21 cellular contexts compared by ENCODE assay signal in the genomic region with DNA sequence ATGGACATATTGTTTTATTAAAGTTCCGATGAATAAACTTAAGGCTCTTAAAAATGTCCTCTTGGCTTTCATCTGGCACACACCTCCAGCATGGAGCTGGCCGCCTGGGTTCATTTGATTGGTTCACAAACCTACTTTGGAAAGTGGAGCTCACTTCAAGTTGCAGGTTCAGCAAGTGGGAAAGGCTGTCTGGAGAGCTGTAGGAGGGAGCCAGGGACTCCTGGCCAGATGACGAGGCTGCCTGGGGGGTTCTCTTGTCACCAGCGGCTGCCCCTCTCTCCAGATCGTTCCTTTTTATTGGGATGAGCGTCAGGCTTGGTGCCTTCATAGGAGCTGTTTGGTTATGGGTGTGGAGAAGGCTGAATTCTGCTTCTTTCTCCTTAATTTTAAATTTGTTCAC. TPM values are rescaled to one million over a fixed set of nuclear protein-coding genes. Genes with fewer than 3 reads are reported as not detected.
A peak's percentile ranks its signal among the peaks of the same experiment; 100 is the strongest.
DNase-seq lines count a peak whose midpoint lies in the region; ATAC-seq, FAIRE-seq and TF ChIP-seq lines count a peak whose summit lies in the region.
"Had no signal": no experiment of that assay in that cellular context is flagged by ENCODE, and none has a peak within 500 bp of the region (broad histone marks: within the 10 kb centered on the region; RNA-seq: fewer than 3 reads in every experiment).

No MANE protein-coding gene starts in this region.

- CTCF ChIA-PET in HepG2 (lab: Yijun Ruan, JAX; ENCODE audit: low intra/inter-chr PET ratio, low total read pairs) (no interaction called here), PC-9 (lab: Charles Lee) (no interaction called here)

- no peak overlapping the region for H3K14ac ChIP-seq in mesenchymal stem cell (ENCODE audit: low read length in 2 of 2)

- no peak overlapping the region for H2AK5ac ChIP-seq in mesenchymal stem cell (ENCODE audit: low read length, severe bottlenecking)

- no peak for TF ChIP-seq EP300 in HepG2 (IDR thresholded peaks at IDR 0.05; ENCODE audit: low read depth in 2 of 2, low read length in 2 of 2)
- no peak for TF ChIP-seq EP300 in HepG2 (CRISPR knock-in tag; IDR thresholded peaks at IDR 0.05; ENCODE audit: borderline replicate concordance)

- H4K8ac ChIP-seq in mesenchymal stem cell (ENCODE audit: low read length): no peak overlapping the region

- peak overlapping the region in 1 of 2 experiments; percentile 69 for H3K18ac ChIP-seq in mesenchymal stem cell (ENCODE audit: low read depth in 1 of 2, low read length in 2 of 2)

- peaks cover 16% of the 10 kb centered on the region for H4K20me1 ChIP-seq in HepG2 (ENCODE audit: insufficient read depth, low read length)
- peaks cover 29% of the 10 kb centered on the region for H4K20me1 ChIP-seq in PC-9 (ENCODE audit: insufficient read depth)

- no peak for ATAC-seq in HepG2
- ATAC-seq in right lobe of liver: no peak
- ATAC-seq in GM18502 (IDR thresholded peaks at IDR 0.05; ENCODE audit: poor library complexity, unreplicated experiment): no peak

- H3F3A ChIP-seq in PC-9 (ENCODE audit: insufficient read depth, low read depth): peaks cover 64% of the 10 kb centered on the region

- 97% methylated on average over 6 of the region's 6 CpGs for WGBS in HepG2 (ENCODE audit: low lambda C conversion rate)
- 97% methylated on average over 3 of the region's 6 CpGs for WGBS in right lobe of liver (ENCODE audit: insufficient coverage, low coverage, low lambda C conversion rate, missing lambda C conversion rate)
- 88 to 92% (median 88%) methylated on average over 6 of the region's 6 CpGs for WGBS in small intestine, 3 donors
- WGBS in mesenchymal stem cell: 96% methylated on average over 6 of the region's 6 CpGs

- H3K9ac ChIP-seq in HepG2 (ENCODE audit: insufficient read depth, low read depth, low read length) (no peak overlapping the region), mesenchymal stem cell (ENCODE audit: low read length) (no peak overlapping the region)

- TF ChIP-seq CTCF in HepG2 (CRISPR knock-in tag; IDR thresholded peaks at IDR 0.05) (no peak), right lobe of liver (IDR thresholded peaks at IDR 0.05) (no peak), PC-9 (conservative IDR thresholded peaks at IDR 0.05) (no peak)

- no peak for TF ChIP-seq POLR2A in HepG2 (IDR thresholded peaks at IDR 0.05; ENCODE audit: insufficient read depth in 1 of 2, low read depth in 2 of 2, low read length in 2 of 2)
- TF ChIP-seq POLR2A in right lobe of liver (IDR thresholded peaks at IDR 0.05): no peak

- no peaks in the 10 kb centered on the region for H3K9me3 ChIP-seq in HepG2 (ENCODE audit: low read length)
- no peaks in the 10 kb centered on the region for H3K9me3 ChIP-seq in right lobe of liver
- H3K9me3 ChIP-seq in PC-9 (ENCODE audit: insufficient read depth, low read depth): no peaks in the 10 kb centered on the region
- H3K9me3 ChIP-seq in small intestine (ENCODE audit: control insufficient read depth, low read depth): no peaks in the 10 kb centered on the region
- no peaks in the 10 kb centered on the region for H3K9me3 ChIP-seq in mesenchymal stem cell (ENCODE audit: control insufficient read depth, low read length)

- H3K36me3 ChIP-seq in HepG2 (replicated peaks in 1 of 2; ENCODE audit: control insufficient read depth in 1 of 2, insufficient read depth in 2 of 2, low read length in 2 of 2): peaks cover 18 to 20% of the 10 kb centered on the region in 2 experiments
- no peaks in the 10 kb centered on the region for H3K36me3 ChIP-seq in right lobe of liver
- peaks cover 33% of the 10 kb centered on the region for H3K36me3 ChIP-seq in PC-9 (ENCODE audit: low read depth)
- H3K36me3 ChIP-seq in small intestine (ENCODE audit: control insufficient read depth in 2 of 2, insufficient read depth in 2 of 2, low read length in 2 of 2): no peaks in the 10 kb centered on the region
- H3K36me3 ChIP-seq in mesenchymal stem cell (ENCODE audit: control insufficient read depth in 1 of 2, insufficient read depth in 2 of 2, low read depth in 1 of 2, low read length in 2 of 2): peaks cover 30 to 58% of the 10 kb centered on the region in 2 experiments

- DNase-seq in HepG2 (ENCODE audit: low spot score): no peak
- no peak for DNase-seq in right lobe of liver
- DNase-seq in PC-9: no peak
- DNase-seq in islet precursor cell: peak; percentile 72
- no peak for DNase-seq in small intestine
- DNase-seq in mesenchymal stem cell: no peak
- DNase-seq: Calu3, H9, Karpas-422, NCI-H1092 treated with DMSO at 0.1 percent for 48 hours, NCI-H1436, NCI-H187, NCI-H2081 treated with DMSO at 0.1 percent for 48 hours, NCI-H446, NCI-H524 treated with DMSO at 0.1 percent for 48 hours, NCI-H774, SHP77 had no signal

- no peaks in the 10 kb centered on the region for H3K27me3 ChIP-seq in HepG2 (ENCODE audit: control insufficient read depth in 1 of 2, insufficient read depth in 2 of 2, low read length in 2 of 2)
- H3K27me3 ChIP-seq in right lobe of liver: no peaks in the 10 kb centered on the region
- no peaks in the 10 kb centered on the region for H3K27me3 ChIP-seq in PC-9 (ENCODE audit: insufficient read depth, low read depth)
- H3K27me3 ChIP-seq in small intestine (ENCODE audit: control insufficient read depth in 2 of 2, insufficient read depth in 2 of 2, low read length in 2 of 2): no peaks in the 10 kb centered on the region
- H3K27me3 ChIP-seq in mesenchymal stem cell (ENCODE audit: control insufficient read depth in 1 of 2, insufficient read depth in 1 of 2, low read length in 2 of 2): no peaks in the 10 kb centered on the region

- H2BK5ac ChIP-seq in mesenchymal stem cell (ENCODE audit: low read depth, low read length, poor library complexity, severe bottlenecking): no peak overlapping the region

- H2AFZ ChIP-seq in HepG2 (ENCODE audit: low read length) (no peak overlapping the region), PC-9 (no peak overlapping the region), mesenchymal stem cell (ENCODE audit: low read depth, low read length) (no peak overlapping the region)

- H3K4me2 ChIP-seq in HepG2 (ENCODE audit: low read depth, low read length): no peak overlapping the region
- H3K4me2 ChIP-seq in PC-9: no peak overlapping the region
- no peak overlapping the region for H3K4me2 ChIP-seq in mesenchymal stem cell (ENCODE audit: low read length, poor library complexity, severe bottlenecking)

- intact Hi-C loops in HepG2 (cut with micrococcal nuclease; ENCODE audit: unreplicated experiment) (loop anchor here (1.0 kb wide), 1 partner anchor 49 kb away; no protein-coding TSS in a partner anchor), right lobe of liver (cut with DNase I) (no loop called here), PC-9 (cut with micrococcal nuclease; ENCODE audit: unreplicated experiment) (no loop called here)

- POLR2A ChIA-PET in HepG2 (lab: Yijun Ruan, JAX): interaction anchor here (0.9 kb wide), 1 partner anchor 13 kb away, joined by 4 read pairs; no protein-coding TSS in a partner anchor
- POLR2A ChIA-PET in PC-9 (lab: Charles Lee; ENCODE audit: unreplicated experiment): no interaction called here

- no peak for TF ChIP-seq RAD21 in HepG2 (CRISPR knock-in tag; IDR thresholded peaks at IDR 0.05)

- in situ Hi-C loops in HepG2 (cut with HindIII; ENCODE audit: extremely low pct_ligation_motif_present, low pct_unique_long_range_greater_than_20kb): loop anchor here (5.0 to 25.0 kb wide), 2 partner anchors 145 to 240 kb away; no protein-coding TSS in a partner anchor

- BruUV-seq in HepG2 (replicated peaks; lab: Mats Ljungman, UMichigan): no TSS peak
- BruUV-seq in PC-9 (replicated peaks; lab: Mats Ljungman, UMichigan): no TSS peak

- no peak for FAIRE-seq in HepG2 (lab: Jason Lieb, UNC)
- no peak for FAIRE-seq in small intestine (lab: Jason Lieb, UNC)
- FAIRE-seq: GM18507 had no signal

- H4K91ac ChIP-seq in mesenchymal stem cell (ENCODE audit: low read length): no peak overlapping the region

- no peak overlapping the region for H3K4ac ChIP-seq in mesenchymal stem cell (ENCODE audit: low read depth in 1 of 2, low read length in 2 of 2)

- H3K27ac ChIP-seq in HepG2 (ENCODE audit: extremely low read length, insufficient read depth, low read length): no peak overlapping the region
- H3K27ac ChIP-seq in right lobe of liver: no peak overlapping the region
- H3K27ac ChIP-seq in PC-9: 0 out of 2 replicates have a peak overlapping the region, but pooled peaks have one; percentile 12
- no peak overlapping the region for H3K27ac ChIP-seq in small intestine (ENCODE audit: low read depth in 1 of 2, low read length in 1 of 2)
- H3K27ac ChIP-seq in mesenchymal stem cell (ENCODE audit: low read length, poor library complexity, severe bottlenecking): no peak overlapping the region
- H3K27ac ChIP-seq: HL-60, RWPE1 had no signal

- no peak overlapping the region for H2BK15ac ChIP-seq in mesenchymal stem cell (ENCODE audit: low read depth, poor library complexity, severe bottlenecking)

- H3K23ac ChIP-seq in mesenchymal stem cell (ENCODE audit: low read length in 2 of 2): no peak overlapping the region

- H3K79me2 ChIP-seq in HepG2 (ENCODE audit: insufficient read depth, low read length) (peaks cover 24% of the 10 kb centered on the region), PC-9 (ENCODE audit: low read depth) (peaks cover 25% of the 10 kb centered on the region)

- peaks cover 51% of the 10 kb centered on the region for H3K4me1 ChIP-seq in HepG2 (ENCODE audit: insufficient read depth, low read length)
- H3K4me1 ChIP-seq in right lobe of liver: no peaks in the 10 kb centered on the region
- no peaks in the 10 kb centered on the region for H3K4me1 ChIP-seq in PC-9 (replicated peaks; ENCODE audit: insufficient read depth)
- H3K4me1 ChIP-seq in small intestine (ENCODE audit: control insufficient read depth in 2 of 2, insufficient read depth in 1 of 2, low read depth in 1 of 2, low read length in 1 of 2): peaks cover 2 to 7% of the 10 kb centered on the region in 2 donors
- peaks cover 24% of the 10 kb centered on the region for H3K4me1 ChIP-seq in mesenchymal stem cell (ENCODE audit: control insufficient read depth, insufficient read depth, low read depth, low read length)

- H3K4me3 ChIP-seq in HepG2 (replicated peaks in 1 of 3; ENCODE audit: insufficient read depth in 1 of 3, low read depth in 2 of 3, low read length in 3 of 3) (no peak overlapping the region), right lobe of liver (no peak overlapping the region), PC-9 (no peak overlapping the region), small intestine (ENCODE audit: low read depth in 1 of 2, low read length in 2 of 2) (no peak overlapping the region), mesenchymal stem cell (ENCODE audit: insufficient read depth in 1 of 2, low read depth in 1 of 2, low read length in 2 of 2) (no peak overlapping the region)

- peaks cover 22% of the 10 kb centered on the region for H3K79me1 ChIP-seq in mesenchymal stem cell (replicated peaks; ENCODE audit: low read length, poor library complexity, severe bottlenecking)

- H2BK12ac ChIP-seq in mesenchymal stem cell (ENCODE audit: low read length in 2 of 2): no peak overlapping the region

- H3K9me2 ChIP-seq in PC-9 (ENCODE audit: insufficient read depth): no peaks in the 10 kb centered on the region

- no peak overlapping the region for H2BK120ac ChIP-seq in mesenchymal stem cell (ENCODE audit: low read depth, low read length)

RNA-seq across cellular contexts. Expression of a gene that starts 17.3 kb away (rescaled TPM):
- total RNA-seq in HepG2 (2016; rRNA removed; fragmentation: Illumina TruSeq; extraction: Trizol) (8.9 and 9.0 TPM in 2 replicates), right lobe of liver (10 to 100 TPM in 2 of 6 experiments, 1 to 10 TPM in 4; 3.9 to 11.6 (median 7.3) TPM), PC-9 (2021) (6.9 and 11.0 TPM in 2 replicates)
- total RNA-seq in HepG2 (2016; cell fraction: cytosol; rRNA removed; fragmentation: Illumina TruSeq; extraction: Trizol; ENCODE audit: low read depth): 1.6 and 1.8 TPM in 2 replicates
- 8.3 and 8.7 TPM in 2 replicates for total RNA-seq in HepG2 (2016; cell fraction: insoluble cytoplasmic fraction; rRNA removed; fragmentation: Illumina TruSeq; extraction: Trizol)
- total RNA-seq in HepG2 (2016; cell fraction: membrane; rRNA removed; fragmentation: Illumina TruSeq; extraction: Trizol): 5.8 and 6.0 TPM in 2 replicates
- total RNA-seq in HepG2 (2016; cell fraction: nucleus; rRNA removed; fragmentation: Illumina TruSeq; extraction: Trizol): 12.5 and 16.8 TPM in 2 replicates
- polyA plus RNA-seq in HepG2 (2011; rRNA removed) (17.8 and 19.2 TPM in 2 replicates), small intestine (1 to 10 TPM; 1.4 to 7.9 (median 5.8) TPM)
- polyA plus RNA-seq in HepG2 (2011; cell fraction: cytosol; rRNA removed): 10.9 and 12.6 TPM in 2 replicates
- polyA plus RNA-seq in HepG2 (2011; cell fraction: nucleus; rRNA removed): 61.0 and 63.7 TPM in 2 replicates
- polyA plus RNA-seq in HepG2 (2012): 10.0 and 17.2 TPM in 2 replicates
- 0.37 and 0.40 TPM in 2 replicates for polyA plus RNA-seq in HepG2 (2016; cell fraction: cytosol; fragmentation: Illumina TruSeq; extraction: Trizol; ENCODE audit: low read depth)
- polyA plus RNA-seq in HepG2 (2016; cell fraction: insoluble cytoplasmic fraction; fragmentation: Illumina TruSeq; extraction: Trizol; ENCODE audit: low read depth): 6.9 and 9.0 TPM in 2 replicates
- 2.0 and 2.1 TPM in 2 replicates for polyA plus RNA-seq in HepG2 (2016; cell fraction: membrane; fragmentation: Illumina TruSeq; extraction: Trizol; ENCODE audit: low read depth)
- polyA plus RNA-seq in HepG2 (2016; cell fraction: nucleus; fragmentation: Illumina TruSeq; extraction: Trizol; ENCODE audit: insufficient read depth, low read depth): 21.3 and 22.7 TPM in 2 replicates
- polyA minus RNA-seq in HepG2 (2011; rRNA and poly(A)+ RNA removed; ENCODE audit: low replicate concordance): 0.09 and 81.1 TPM in 2 replicates
- polyA minus RNA-seq in HepG2 (2011; cell fraction: cytosol; rRNA and poly(A)+ RNA removed): 21.7 and 22.2 TPM in 2 replicates
- 40.0 and 40.4 TPM in 2 replicates for polyA minus RNA-seq in HepG2 (2011; cell fraction: nucleus; rRNA and poly(A)+ RNA removed)
- 98.3 TPM for polyA plus RNA-seq in mesenchymal stem cell (2013, experiment 1 of 2)
- 95.2 TPM for polyA plus RNA-seq in mesenchymal stem cell (2013, experiment 2 of 2)
